Comparison of ENCODE assay signal across 30 cellular contexts in the genomic region with DNA sequence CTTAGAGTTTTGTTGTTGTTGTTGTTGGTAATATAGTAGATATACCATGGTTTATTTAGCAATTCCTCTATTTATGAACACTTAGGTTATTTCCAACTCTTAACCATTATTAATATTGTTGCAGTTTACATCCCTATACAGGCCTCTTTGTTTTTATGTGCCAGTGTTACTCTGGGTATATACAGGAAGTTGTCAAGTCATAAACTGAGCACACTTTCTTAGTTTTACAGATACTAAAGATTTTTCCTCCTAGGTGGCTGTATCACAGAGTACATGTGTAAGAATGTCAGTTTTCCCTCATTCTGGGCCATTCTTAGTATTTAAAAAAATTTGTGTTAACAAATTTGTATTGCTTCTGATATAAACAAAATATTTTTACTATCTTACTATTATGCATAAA.
"Had no signal": no experiment of that assay in that cellular context is flagged by ENCODE, and none has a peak within 500 bp of the region (broad histone marks: within the 10 kb centered on the region; RNA-seq: fewer than 3 reads in every experiment).

No MANE protein-coding gene starts in this region.

- H3K4me3 Mint-ChIP-seq: activated CD4-positive, alpha-beta T cell treated with anti-CD3 and anti-CD28 coated beads, Interleukin-2, amount 10 ng/mL, durations not matched to agents 24 days and 14 days; activated CD8-positive, alpha-beta T cell treated with anti-CD3 and anti-CD28 coated beads for 36 hours; activated naive CD4-positive, alpha-beta T cell treated with anti-CD3 and anti-CD28 coated beads, Interleukin-2, amount 50 U/mL, for 24 hours; activated naive CD8-positive, alpha-beta T cell treated with anti-CD3 and anti-CD28 coated beads, Interleukin-2, amount 10 ng/mL, durations not matched to agents 7 days and 5 days; central memory CD8-positive, alpha-beta T cell; T-helper 1 cell treated with Interleukin-12 subunit alpha and Interleukin-12 subunit beta and Interleukin-4 antibody, amounts not matched to agents 30 μg/mL and 1 μg/mL, for 36 hours; T-helper 2 cell treated with Interferon-gamma antibody and Interleukin-4, amounts not matched to agents 5 μg/mL and 100 μg/mL, for 36 hours had no signal

- ATAC-seq: activated CD8-positive, alpha-beta T cell treated with anti-CD3 and anti-CD28 coated beads for 36 hours; PC-3 had no signal

- H3K9me3 Mint-ChIP-seq: activated CD4-positive, alpha-beta T cell treated with anti-CD3 and anti-CD28 coated beads, Interleukin-2, amount 10 ng/mL, durations not matched to agents 24 days and 14 days; activated naive CD4-positive, alpha-beta T cell treated with anti-CD3 and anti-CD28 coated beads, Interleukin-2, amount 50 U/mL, for 24 hours; activated naive CD8-positive, alpha-beta T cell treated with anti-CD3 and anti-CD28 coated beads, Interleukin-2, amount 10 ng/mL, durations not matched to agents 7 days and 5 days; activated T-helper 2 cell treated with anti-CD3 and anti-CD28 coated beads, Interferon-gamma antibody, Interleukin-2, Interleukin-4, amounts not matched to agents 10 μg/mL and 5 μg/mL and 100 μg/mL, durations not matched to agents 14 hours and 24 hours and 36 hours; central memory CD8-positive, alpha-beta T cell; T-helper 1 cell treated with Interleukin-12 subunit alpha and Interleukin-12 subunit beta and Interleukin-4 antibody, amounts not matched to agents 30 μg/mL and 1 μg/mL, for 36 hours; T-helper 2 cell treated with Interferon-gamma antibody and Interleukin-4, amounts not matched to agents 5 μg/mL and 100 μg/mL, for 36 hours had no signal

- H3K36me3 Mint-ChIP-seq: activated naive CD4-positive, alpha-beta T cell treated with anti-CD3 and anti-CD28 coated beads, Interleukin-2, amount 50 U/mL, for 24 hours; activated naive CD8-positive, alpha-beta T cell treated with anti-CD3 and anti-CD28 coated beads, Interleukin-2, amount 10 ng/mL, durations not matched to agents 7 days and 5 days had no signal

- DNase-seq: activated CD4-positive, alpha-beta T cell treated with anti-CD3 and anti-CD28 coated beads, Interleukin-2, amount 10 ng/mL, durations not matched to agents 24 days and 14 days; activated CD4-positive, alpha-beta T cell treated with anti-CD3 and anti-CD28 coated beads, Interleukin-2, amount 50 U/mL, for 4 hours; activated CD8-positive, alpha-beta T cell treated with anti-CD3 and anti-CD28 coated beads for 36 hours; activated gamma-delta T cell; activated naive CD4-positive, alpha-beta T cell treated with Interleukin-2 at 50 U/mL for 16 hours; activated naive CD8-positive, alpha-beta T cell treated with anti-CD3 and anti-CD28 coated beads, Interleukin-2, amount 10 ng/mL, durations not matched to agents 7 days and 5 days; activated T-cell treated with anti-CD3 and anti-CD28 coated beads, Interleukin-2, amount 50 U/mL, for 1 hour; amygdala; Karpas-422; NCI-H1048; NCI-H1105 treated with DMSO at 0.1 percent for 48 hours; NCI-H1436; NCI-H1694; NCI-H2029; NCI-H345; NCI-H526; NCI-H748 treated with DMSO at 0.1 percent for 48 hours; NK-92 treated with Interleukin-12 subunit alpha and Interleukin-12 subunit beta, amount 100 ng/mL, for 24 hours; PC-3; Peyer's patch; RPMI8226; SIG-M5 had no signal

- H3K9me3 ChIP-seq: ascending aorta, Peyer's patch had no signal

- H3K4me3 ChIP-seq: ascending aorta, cardiac muscle cell, Peyer's patch had no signal

- FAIRE-seq: TTC549 had no signal

- H3K4me1 Mint-ChIP-seq: activated CD4-positive, alpha-beta T cell treated with anti-CD3 and anti-CD28 coated beads, Interleukin-2, amount 10 ng/mL, durations not matched to agents 24 days and 14 days; activated naive CD4-positive, alpha-beta T cell treated with anti-CD3 and anti-CD28 coated beads, Interleukin-2, amount 50 U/mL, for 24 hours; activated naive CD8-positive, alpha-beta T cell treated with anti-CD3 and anti-CD28 coated beads, Interleukin-2, amount 10 ng/mL, durations not matched to agents 7 days and 5 days; central memory CD8-positive, alpha-beta T cell had no signal

- H3K27ac ChIP-seq: ascending aorta, cardiac muscle cell, Peyer's patch had no signal

- H3K4me1 ChIP-seq: ascending aorta, Peyer's patch had no signal

- H3K27me3 ChIP-seq: ascending aorta, cardiac muscle cell, Peyer's patch had no signal

- H3K36me3 ChIP-seq: ascending aorta, cardiac muscle cell, Peyer's patch had no signal

- H3K27ac Mint-ChIP-seq: activated CD4-positive, alpha-beta T cell treated with anti-CD3 and anti-CD28 coated beads, Interleukin-2, amount 10 ng/mL, durations not matched to agents 24 days and 14 days; activated CD8-positive, alpha-beta T cell treated with anti-CD3 and anti-CD28 coated beads for 36 hours; activated naive CD4-positive, alpha-beta T cell treated with anti-CD3 and anti-CD28 coated beads, Interleukin-2, amount 50 U/mL, for 24 hours; activated naive CD8-positive, alpha-beta T cell treated with anti-CD3 and anti-CD28 coated beads, Interleukin-2, amount 10 ng/mL, durations not matched to agents 7 days and 5 days; activated T-helper 2 cell treated with anti-CD3 and anti-CD28 coated beads, Interferon-gamma antibody, Interleukin-2, Interleukin-4, amounts not matched to agents 10 μg/mL and 5 μg/mL and 100 μg/mL, durations not matched to agents 14 hours and 24 hours and 36 hours; T-helper 1 cell treated with Interleukin-12 subunit alpha and Interleukin-12 subunit beta and Interleukin-4 antibody, amounts not matched to agents 30 μg/mL and 1 μg/mL, for 36 hours; T-helper 2 cell treated with Interferon-gamma antibody and Interleukin-4, amounts not matched to agents 5 μg/mL and 100 μg/mL, for 36 hours had no signal
